ENCODE assay signal across 8 cellular contexts in genomic region chr4:55346851-55347255, GRCh38. TPM values are rescaled to one million over a fixed set of nuclear protein-coding genes. Genes with fewer than 3 reads are reported as not detected.
DNase-seq lines count a peak whose midpoint lies in the region; ATAC-seq lines count a peak whose summit lies in the region.

No MANE protein-coding gene starts in this region.

- no peaks in the 10 kb centered on the region for H3K27me3 ChIP-seq in CD4-positive, CD25-positive, alpha-beta regulatory T cell (ENCODE audit: control insufficient read depth, insufficient read depth, low read length)
- H3K27me3 ChIP-seq in HUES48 (ENCODE audit: control insufficient read depth, insufficient read depth, low read length) = no peaks in the 10 kb centered on the region
- no peaks in the 10 kb centered on the region for H3K27me3 ChIP-seq in mucosa of rectum (ENCODE audit: control insufficient read depth in 2 of 2, insufficient read depth in 2 of 2, low read length in 2 of 2)

- H3K4me1 ChIP-seq in CD4-positive, CD25-positive, alpha-beta regulatory T cell (ENCODE audit: control insufficient read depth, insufficient read depth, low read length, poor library complexity, severe bottlenecking) = peaks cover 7% of the 10 kb centered on the region
- H3K4me1 ChIP-seq in HUES48 (ENCODE audit: control insufficient read depth, insufficient read depth, low read length) = peaks cover 3% of the 10 kb centered on the region; the same call in 1 of the 2 replicates
- H3K4me1 ChIP-seq in mucosa of rectum (ENCODE audit: control insufficient read depth in 2 of 2, insufficient read depth in 2 of 2, low read length in 2 of 2) = peaks cover 8 to 11% of the 10 kb centered on the region in 2 donors

- peak overlapping the region; percentile 66 for H3K4me3 ChIP-seq in CD4-positive, CD25-positive, alpha-beta regulatory T cell (ENCODE audit: low read depth, low read length)
- H3K4me3 ChIP-seq in HUES48 (ENCODE audit: low read depth, low read length) (peak overlapping the region; percentile 76), mucosa of rectum (ENCODE audit: low read length in 2 of 2) (peak overlapping the region; percentile 74 to 82)

- H3K36me3 Mint-ChIP-seq in CD4-positive, CD25-positive, alpha-beta regulatory T cell = peaks cover 2% of the 10 kb centered on the region
- H3K36me3 Mint-ChIP-seq in central memory CD8-positive, alpha-beta T cell (ENCODE audit: insufficient read depth) = peaks cover 10% of the 10 kb centered on the region

- peak overlapping the region; percentile 78 to 93 (median 87) for H3K4me3 Mint-ChIP-seq in CD4-positive, CD25-positive, alpha-beta regulatory T cell
- H3K4me3 Mint-ChIP-seq in central memory CD8-positive, alpha-beta T cell = peak overlapping the region; percentile 80

- peak overlapping the region; percentile 60 for H3K27ac ChIP-seq in CD4-positive, CD25-positive, alpha-beta regulatory T cell (ENCODE audit: insufficient read depth, low read length, poor library complexity, severe bottlenecking)
- H3K27ac ChIP-seq in HUES48 (ENCODE audit: low read depth, low read length) = peak overlapping the region; percentile 81
- peak overlapping the region; percentile 93 to 94 for H3K27ac ChIP-seq in mucosa of rectum (ENCODE audit: low read depth in 2 of 2, low read length in 2 of 2)

- H3K27me3 Mint-ChIP-seq in CD4-positive, CD25-positive, alpha-beta regulatory T cell = no peaks in the 10 kb centered on the region
- no peaks in the 10 kb centered on the region for H3K27me3 Mint-ChIP-seq in central memory CD8-positive, alpha-beta T cell

- no peaks in the 10 kb centered on the region for H3K9me3 ChIP-seq in CD4-positive, CD25-positive, alpha-beta regulatory T cell (ENCODE audit: control insufficient read depth in 2 of 2, low read length in 2 of 2)
- no peaks in the 10 kb centered on the region for H3K9me3 ChIP-seq in HUES48 (ENCODE audit: control insufficient read depth, insufficient read depth, low read length)
- no peaks in the 10 kb centered on the region for H3K9me3 ChIP-seq in mucosa of rectum (ENCODE audit: control insufficient read depth in 2 of 2, low read length in 2 of 2)

- no peak for DNase-seq in CD4-positive, CD25-positive, alpha-beta regulatory T cell
- no peak for DNase-seq in central memory CD8-positive, alpha-beta T cell (ENCODE audit: low spot score in 2 of 2)
- DNase-seq in GDM1 (lab: John Stamatoyannopoulos, UW) (no peak), CD1c-positive myeloid dendritic cell (ENCODE audit: extremely low spot score) (no peak)
- DNase-seq in stimulated activated CD4-positive, alpha-beta T cell treated with anti-CD3 and anti-CD28 coated beads, Interleukin-1b, Interleukin-23, amount 100 ng/mL, for 48 hours = no peak

- peaks cover 0 to 4% (median 0%) of the 10 kb centered on the region in 7 donors for H3K9me3 Mint-ChIP-seq in CD4-positive, CD25-positive, alpha-beta regulatory T cell
- no peaks in the 10 kb centered on the region for H3K9me3 Mint-ChIP-seq in central memory CD8-positive, alpha-beta T cell

- H3K9ac ChIP-seq in HUES48 (ENCODE audit: low read depth, low read length) (peak overlapping the region; percentile 73), mucosa of rectum (ENCODE audit: low read depth in 1 of 2, low read length in 2 of 2) (peak overlapping the region; percentile 81 to 84)

- peak overlapping the region in 2 of 3 donors; percentile 56 to 81 for H3K27ac Mint-ChIP-seq in CD4-positive, CD25-positive, alpha-beta regulatory T cell
- peak overlapping the region; percentile 61 for H3K27ac Mint-ChIP-seq in central memory CD8-positive, alpha-beta T cell (ENCODE audit: low read depth)

- peaks cover 7 to 23% (median 12%) of the 10 kb centered on the region in 4 donors for H3K4me1 Mint-ChIP-seq in CD4-positive, CD25-positive, alpha-beta regulatory T cell
- H3K4me1 Mint-ChIP-seq in central memory CD8-positive, alpha-beta T cell = peaks cover 8% of the 10 kb centered on the region

- no peak for ATAC-seq in CD4-positive, CD25-positive, alpha-beta regulatory T cell (ENCODE audit: low read depth in 2 of 2)
- no peak for ATAC-seq in central memory CD8-positive, alpha-beta T cell (replicated peaks; ENCODE audit: extremely low read depth, poor library complexity, severe bottlenecking)
- no peak for ATAC-seq in HG03520 (IDR thresholded peaks at IDR 0.05; ENCODE audit: unreplicated experiment)

- no peaks in the 10 kb centered on the region for H3K36me3 ChIP-seq in CD4-positive, CD25-positive, alpha-beta regulatory T cell (ENCODE audit: control insufficient read depth, insufficient read depth, low read length)
- H3K36me3 ChIP-seq in HUES48 (ENCODE audit: control insufficient read depth, insufficient read depth, low read length) = no peaks in the 10 kb centered on the region; the same call in 1 of the 2 replicates
- H3K36me3 ChIP-seq in mucosa of rectum (ENCODE audit: control insufficient read depth in 2 of 2, insufficient read depth in 2 of 2, low read length in 2 of 2) = no peaks in the 10 kb centered on the region

RNA-seq across cellular contexts. Expression of gene SRD5A3, which starts 0.8 kb away (rescaled TPM):
- total RNA-seq in CD4-positive, CD25-positive, alpha-beta regulatory T cell = 3.9 TPM
- 10 to 100 TPM in 1 of 4 donors, 1 to 10 TPM in 3; 7.7 to 18.4 (median 8.7) TPM for polyA plus RNA-seq in CD4-positive, CD25-positive, alpha-beta regulatory T cell

RNA-seq across cellular contexts. Expression of gene TMEM165, which starts 48.9 kb away (rescaled TPM):
- total RNA-seq in CD4-positive, CD25-positive, alpha-beta regulatory T cell = 44.0 TPM
- polyA plus RNA-seq in CD4-positive, CD25-positive, alpha-beta regulatory T cell = 10 to 100 TPM; 34.5 to 50.1 (median 44.7) TPM
